ENCODE assay signal across 21 cellular contexts in the genomic region with DNA sequence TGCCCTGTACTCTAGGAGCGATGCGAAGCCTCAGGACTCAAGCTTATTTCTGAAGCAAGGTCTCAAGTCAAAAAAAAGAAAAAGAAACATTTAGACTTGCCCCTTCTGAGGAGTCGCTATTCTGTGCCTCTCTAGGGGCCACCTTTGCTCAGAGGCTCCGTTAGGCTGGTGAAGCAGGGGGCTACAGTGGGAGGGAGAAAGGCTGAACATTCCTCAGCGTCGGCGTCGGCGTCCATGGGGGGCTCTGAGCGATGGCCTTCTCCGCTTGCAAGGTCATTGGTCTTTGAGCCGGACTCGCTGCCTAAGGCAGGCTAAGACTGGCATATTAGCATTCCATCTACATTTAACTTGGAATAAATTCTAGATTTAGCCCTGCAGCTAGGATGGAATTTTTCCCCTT. TPM values are rescaled to one million over a fixed set of nuclear protein-coding genes. Genes with fewer than 3 reads are reported as not detected.
A peak's percentile ranks its signal among the peaks of the same experiment; 100 is the strongest.
DNase-seq lines count a peak whose midpoint lies in the region; TF ChIP-seq lines count a peak whose summit lies in the region.
"Had no signal": no experiment of that assay in that cellular context is flagged by ENCODE, and none has a peak within 500 bp of the region (broad histone marks: within the 10 kb centered on the region; RNA-seq: fewer than 3 reads in every experiment).

No MANE protein-coding gene starts in this region.

- whole genome bisulfite sequencing in endodermal cell (ENCODE audit: insufficient coverage in 1 of 2, insufficient read length in 1 of 2), 2 experiments = 68 to 83% methylated on average over 4 to 13 of the region's 13 CpGs
- no CpG with 5 or more reads among the region's 13 CpGs for WGBS in neuronal stem cell (ENCODE audit: extremely low coverage in 2 of 2, insufficient read length in 2 of 2, insufficient replicate concordance in 1 of 2), 2 donors
- WGBS in adrenal gland, 4 donors = 73 to 77% (median 76%) methylated on average over 11 to 13 of the region's 13 CpGs

- H3K9me3 ChIP-seq in HUES6 (ENCODE audit: control insufficient read depth, insufficient read depth, low read depth, low read length) (peaks cover 5% of the 10 kb centered on the region; the same call in 1 of the 2 replicates), endodermal cell (ENCODE audit: control insufficient read depth, low read length) (peaks cover 9% of the 10 kb centered on the region), neuronal stem cell (replicated peaks in 1 of 2; ENCODE audit: control insufficient read depth in 2 of 2, insufficient read depth in 1 of 2, low read depth in 1 of 2, low read length in 2 of 2) (no peaks in the 10 kb centered on the region), tibial artery (no peaks in the 10 kb centered on the region), adrenal gland (replicated peaks in 1 of 3) (no peaks in the 10 kb centered on the region)
- H3K9me3 ChIP-seq: BLaER1, HAP-1, MG63 had no signal

- intact Hi-C loops in tibial artery (cut with DNase I; ENCODE audit: low total_unique reads) (loop anchor here (10.0 kb wide), 1 partner anchor 46 kb away; no protein-coding TSS in a partner anchor), adrenal gland (cut with DNase I) (no loop called here)

- no peak for TF ChIP-seq POLR2A in adrenal gland (IDR thresholded peaks at IDR 0.05)

- peak overlapping the region; percentile 8 for H3K9ac ChIP-seq in HUES6 (ENCODE audit: low read length)
- H3K9ac ChIP-seq in endodermal cell (ENCODE audit: extremely low read depth, low read length, poor library complexity, severe bottlenecking) = no peak overlapping the region
- no peak overlapping the region for H3K9ac ChIP-seq in neuronal stem cell (ENCODE audit: low read depth, low read length, poor library complexity)
- H3K9ac ChIP-seq: BLaER1 had no signal

- H2BK120ac ChIP-seq in neuronal stem cell (ENCODE audit: low read depth, low read length) = no peak overlapping the region

- peak overlapping the region; percentile 83 for H3K27ac Mint-ChIP-seq in endodermal cell
- H3K27ac Mint-ChIP-seq in activated T-cell treated with anti-CD3 and anti-CD28 coated beads, Interleukin-2, amount 50 U/mL, for 24 hours = no peak overlapping the region
- H3K27ac Mint-ChIP-seq: CD4-positive, CD25-positive, alpha-beta regulatory T cell; HFFc6 had no signal

- DNase-seq in endodermal cell (peak; percentile 69), neuronal stem cell (ENCODE audit: low spot score) (no peak), tibial artery (no peak), adrenal gland (no peak), cerebellum (ENCODE audit: low spot score) (no peak)
- DNase-seq in activated T-cell treated with anti-CD3 and anti-CD28 coated beads, Interleukin-2, amount 50 U/mL, for 24 hours = no peak
- DNase-seq: CD4-positive, CD25-positive, alpha-beta regulatory T cell; HFFc6; KG1; MG63; NCI-H1105 treated with DMSO at 0.1 percent for 48 hours; NCI-H146; NCI-H1930; NCI-H2107; NCI-H446; NCI-H524 treated with DMSO at 0.1 percent for 48 hours; NCI-H774; SIG-M5 had no signal

- no peak overlapping the region for H2AK5ac ChIP-seq in neuronal stem cell (ENCODE audit: low read depth, low read length)

- H2BK15ac ChIP-seq in neuronal stem cell (ENCODE audit: low read length) = no peak overlapping the region

- H3K4me3 ChIP-seq in HUES6 (ENCODE audit: low read depth, low read length) = no peak overlapping the region
- H3K4me3 ChIP-seq in endodermal cell (ENCODE audit: low read length) = no peak overlapping the region
- no peak overlapping the region for H3K4me3 ChIP-seq in neuronal stem cell (ENCODE audit: low read length in 2 of 2)
- peak overlapping the region in 1 of 2 donors; percentile 12 for H3K4me3 ChIP-seq in tibial artery
- no peak overlapping the region for H3K4me3 ChIP-seq in adrenal gland
- H3K4me3 ChIP-seq: BLaER1, HAP-1, MG63 had no signal

- no peak overlapping the region for H4K91ac ChIP-seq in neuronal stem cell (ENCODE audit: low read depth, low read length, poor library complexity)

- H4K8ac ChIP-seq in neuronal stem cell (ENCODE audit: low read depth, low read length) = no peak overlapping the region

- H3K14ac ChIP-seq in neuronal stem cell (ENCODE audit: low read length) = no peak overlapping the region

- H3K4me3 Mint-ChIP-seq in endodermal cell = no peak overlapping the region
- H3K4me3 Mint-ChIP-seq in activated T-cell treated with anti-CD3 and anti-CD28 coated beads, Interleukin-2, amount 50 U/mL, for 24 hours = no peak overlapping the region
- H3K4me3 Mint-ChIP-seq: CD4-positive, CD25-positive, alpha-beta regulatory T cell; HFFc6 had no signal

- H3K36me3 ChIP-seq in HUES6 (ENCODE audit: control insufficient read depth, insufficient read depth, low read length) (no peaks in the 10 kb centered on the region), endodermal cell (ENCODE audit: control insufficient read depth, insufficient read depth, low read length) (no peaks in the 10 kb centered on the region), neuronal stem cell (replicated peaks in 1 of 2; ENCODE audit: control insufficient read depth in 2 of 2, insufficient read depth in 2 of 2, low read length in 2 of 2) (no peaks in the 10 kb centered on the region), tibial artery (no peaks in the 10 kb centered on the region), adrenal gland (replicated peaks in 1 of 2) (no peaks in the 10 kb centered on the region)
- H3K36me3 ChIP-seq: BLaER1, HAP-1, MG63 had no signal

- no peak overlapping the region for H2BK5ac ChIP-seq in neuronal stem cell (ENCODE audit: low read length)

- H3K27ac ChIP-seq in HUES6 (ENCODE audit: low read depth, low read length) (no peak overlapping the region), endodermal cell (ENCODE audit: low read depth, low read length) (no peak overlapping the region), neuronal stem cell (replicated peaks; ENCODE audit: low read length) (no peak overlapping the region), tibial artery (peak overlapping the region; percentile 45 to 58), adrenal gland (no peak overlapping the region)
- H3K27ac ChIP-seq: BLaER1 had no signal

- no peaks in the 10 kb centered on the region for H3K27me3 ChIP-seq in HUES6 (ENCODE audit: control insufficient read depth, insufficient read depth, low read length)
- H3K27me3 ChIP-seq in endodermal cell (ENCODE audit: control insufficient read depth, insufficient read depth, low read length, poor library complexity, severe bottlenecking) = no peaks in the 10 kb centered on the region
- H3K27me3 ChIP-seq in neuronal stem cell (ENCODE audit: control insufficient read depth in 3 of 3, insufficient read depth in 3 of 3, low read depth in 1 of 3, low read length in 3 of 3) = peaks cover 0 to 18% (median 0%) of the 10 kb centered on the region in 3 experiments
- no peaks in the 10 kb centered on the region for H3K27me3 ChIP-seq in tibial artery
- H3K27me3 ChIP-seq in adrenal gland = no peaks in the 10 kb centered on the region
- H3K27me3 ChIP-seq: BLaER1, MG63 had no signal

- no peak overlapping the region for H3K4me2 ChIP-seq in neuronal stem cell (ENCODE audit: insufficient read depth, low read length, poor library complexity, severe bottlenecking)
- H3K4me2 ChIP-seq: BLaER1 had no signal

- no peak overlapping the region for H3K4ac ChIP-seq in neuronal stem cell (ENCODE audit: low read length)

- H3K36me3 Mint-ChIP-seq in endodermal cell (ENCODE audit: low read depth) = no peaks in the 10 kb centered on the region
- H3K36me3 Mint-ChIP-seq in activated T-cell treated with anti-CD3 and anti-CD28 coated beads, Interleukin-2, amount 50 U/mL, for 24 hours (ENCODE audit: low read depth) = no peaks in the 10 kb centered on the region
- H3K36me3 Mint-ChIP-seq: CD4-positive, CD25-positive, alpha-beta regulatory T cell had no signal

- no peaks in the 10 kb centered on the region for H3K79me1 ChIP-seq in neuronal stem cell (ENCODE audit: low read depth, low read length)

- H2BK12ac ChIP-seq in neuronal stem cell (ENCODE audit: low read length) = no peak overlapping the region

- no peak overlapping the region for H3K18ac ChIP-seq in neuronal stem cell (ENCODE audit: low read length)

- H3K4me1 ChIP-seq in HUES6 (ENCODE audit: control insufficient read depth, insufficient read depth, low read length) = peaks cover 35% of the 10 kb centered on the region
- peaks cover 20% of the 10 kb centered on the region for H3K4me1 ChIP-seq in endodermal cell (ENCODE audit: control insufficient read depth, insufficient read depth, low read length)
- peaks cover 1 to 4% of the 10 kb centered on the region in 2 donors for H3K4me1 ChIP-seq in neuronal stem cell (ENCODE audit: control insufficient read depth in 2 of 2, insufficient read depth in 1 of 2, low read depth in 1 of 2, low read length in 2 of 2)
- peaks cover 0 to 62% (median 46%) of the 10 kb centered on the region in 4 donors for H3K4me1 ChIP-seq in tibial artery
- peaks cover 0 to 11% of the 10 kb centered on the region in 2 donors for H3K4me1 ChIP-seq in adrenal gland (replicated peaks in 1 of 2)
- H3K4me1 ChIP-seq: BLaER1 had no signal

- no peak overlapping the region for H3K23ac ChIP-seq in neuronal stem cell (ENCODE audit: low read depth, low read length, poor library complexity)

- peaks cover 42% of the 10 kb centered on the region for H3K4me1 Mint-ChIP-seq in endodermal cell
- H3K4me1 Mint-ChIP-seq in activated T-cell treated with anti-CD3 and anti-CD28 coated beads, Interleukin-2, amount 50 U/mL, for 24 hours (ENCODE audit: low read depth) = peaks cover 2% of the 10 kb centered on the region
- H3K4me1 Mint-ChIP-seq: CD4-positive, CD25-positive, alpha-beta regulatory T cell had no signal

- peaks cover 3% of the 10 kb centered on the region for H3K27me3 Mint-ChIP-seq in endodermal cell (ENCODE audit: insufficient read depth)
- H3K27me3 Mint-ChIP-seq in activated T-cell treated with anti-CD3 and anti-CD28 coated beads, Interleukin-2, amount 50 U/mL, for 24 hours = no peaks in the 10 kb centered on the region

- H3K9me3 Mint-ChIP-seq in endodermal cell = peaks cover 7% of the 10 kb centered on the region
- H3K9me3 Mint-ChIP-seq in activated T-cell treated with anti-CD3 and anti-CD28 coated beads, Interleukin-2, amount 50 U/mL, for 24 hours = no peaks in the 10 kb centered on the region
- H3K9me3 Mint-ChIP-seq: CD4-positive, CD25-positive, alpha-beta regulatory T cell; HFFc6 had no signal

- H2AFZ ChIP-seq in neuronal stem cell (ENCODE audit: low read length) = peak overlapping the region; percentile 68

- TF ChIP-seq CTCF in endodermal cell (conservative IDR thresholded peaks at IDR 0.05) (no peak), tibial artery (IDR thresholded peaks at IDR 0.05) (no peak), adrenal gland (IDR thresholded peaks at IDR 0.05) (no peak)

RNA-seq across cellular contexts. Expression of a gene that starts 53.5 kb away (rescaled TPM):
- 100 to 1,000 TPM; 125 to 139 TPM for total RNA-seq in endodermal cell
- 90.9 TPM for polyA plus RNA-seq in endodermal cell (2013, experiment 1 of 2)
- polyA plus RNA-seq in endodermal cell (2013, experiment 2 of 2) = 94.2 TPM
- 41.0 TPM for polyA plus RNA-seq in neuronal stem cell (2013, experiment 1 of 2)
- 41.3 TPM for polyA plus RNA-seq in neuronal stem cell (2013, experiment 2 of 2)
- total RNA-seq in adrenal gland = 100 to 1,000 TPM in 2 of 8 donors, 10 to 100 TPM in 6; 54.7 to 313 (median 73.9) TPM
- 10 to 100 TPM; 19.8 to 50.1 (median 30.6) TPM for polyA plus RNA-seq in adrenal gland
- total RNA-seq in cerebellum = 88.8 TPM

Comparison
In these comparisons a context has a peak if more than half of its experiments do, and no peak if none do; other contexts are left out.
1. H3K27ac ChIP-seq: peak in tibial artery (2 of 2); none in HUES6 (single experiment), endodermal cell (single experiment), neuronal stem cell (single experiment) and adrenal gland (0 of 5).